ENCODE assay signal across 32 cellular contexts in genomic region chr15:68424754-68425390, GRCh38. TPM values are rescaled to one million over a fixed set of nuclear protein-coding genes. Genes with fewer than 3 reads are reported as not detected.
A peak's percentile ranks its signal among the peaks of the same experiment; 100 is the strongest.
DNase-seq lines count a peak whose midpoint lies in the region; FAIRE-seq and TF ChIP-seq lines count a peak whose summit lies in the region.
"Had no signal": no experiment of that assay in that cellular context is flagged by ENCODE, and none has a peak within 500 bp of the region (broad histone marks: within the 10 kb centered on the region; RNA-seq: fewer than 3 reads in every experiment).

No MANE protein-coding gene starts in this region.

- CTCF ChIA-PET in MCF 10A (lab: Yijun Ruan, JAX), result no interaction called here

- H3K27me3 Mint-ChIP-seq in astrocyte (ENCODE audit: low read depth, unreplicated experiment) (no peaks in the 10 kb centered on the region), mesothelial cell of epicardium (ENCODE audit: low read depth) (peaks cover 31% of the 10 kb centered on the region), MCF 10A (ENCODE audit: insufficient read depth, unreplicated experiment) (peaks cover 3% of the 10 kb centered on the region)

- H3F3A ChIP-seq in smooth muscle cell (ENCODE audit: low read depth), result peaks cover 21% of the 10 kb centered on the region

- H2AFZ ChIP-seq in astrocyte (ENCODE audit: low read depth, low read length) (no peak overlapping the region), smooth muscle cell (ENCODE audit: low read depth) (no peak overlapping the region)

- H3K4me3 ChIP-seq in astrocyte (ENCODE audit: insufficient read depth, low read depth, low read length), result no peak overlapping the region
- no peak overlapping the region for H3K4me3 ChIP-seq in kidney (ENCODE audit: low read length in 2 of 2)
- H3K4me3 ChIP-seq in smooth muscle cell, result no peak overlapping the region
- H3K4me3 ChIP-seq: lung, Peyer's patch, right atrium auricular region, SJCRH30, spleen, testis had no signal

- H3K9me3 ChIP-seq in astrocyte (ENCODE audit: insufficient read depth, low read depth, low read length) (no peaks in the 10 kb centered on the region), kidney (ENCODE audit: control insufficient read depth in 1 of 2, low read length in 2 of 2) (no peaks in the 10 kb centered on the region), smooth muscle cell (replicated peaks; ENCODE audit: low read depth) (no peaks in the 10 kb centered on the region)
- H3K9me3 ChIP-seq: Peyer's patch, right atrium auricular region, SJCRH30, spleen, testis had no signal

- 37% methylated on average over 7 of the region's 7 CpGs for WGBS in smooth muscle cell (ENCODE audit: low lambda C conversion rate)

- H4K20me1 ChIP-seq in astrocyte (ENCODE audit: insufficient read depth, low read length) (peaks cover 96% of the 10 kb centered on the region), smooth muscle cell (ENCODE audit: low read depth) (peaks cover 23% of the 10 kb centered on the region)

- TF ChIP-seq CTCF in astrocyte (IDR thresholded peaks at IDR 0.05; ENCODE audit: insufficient read depth, low read depth, low read length), result no peak
- no peak for TF ChIP-seq CTCF in kidney (IDR thresholded peaks at IDR 0.05; ENCODE audit: borderline replicate concordance, extremely low read depth, insufficient read depth)
- no peak for TF ChIP-seq CTCF in smooth muscle cell (IDR thresholded peaks at IDR 0.05; ENCODE audit: borderline replicate concordance, insufficient read depth, poor library complexity, severe bottlenecking)
- no peak for TF ChIP-seq CTCF in mesothelial cell of epicardium (IDR thresholded peaks at IDR 0.05; ENCODE audit: unreplicated experiment)
- TF ChIP-seq CTCF in MCF 10A (IDR thresholded peaks at IDR 0.05; ENCODE audit: unreplicated experiment), result no peak

- no peak overlapping the region for H3K4me2 ChIP-seq in astrocyte (ENCODE audit: low read length)
- H3K4me2 ChIP-seq in smooth muscle cell, result peak overlapping the region; percentile 47

- peak overlapping the region; percentile 34 for H3K4me3 Mint-ChIP-seq in astrocyte (ENCODE audit: unreplicated experiment)
- no peak overlapping the region for H3K4me3 Mint-ChIP-seq in mesothelial cell of epicardium
- H3K4me3 Mint-ChIP-seq in MCF 10A (ENCODE audit: unreplicated experiment), result no peak overlapping the region
- H3K4me3 Mint-ChIP-seq: activated CD4-positive, alpha-beta T cell treated with anti-CD3 and anti-CD28 coated beads for 36 hours; activated CD8-positive, alpha-beta T cell treated with anti-CD3 and anti-CD28 coated beads for 36 hours; activated naive CD8-positive, alpha-beta T cell; nephron; stimulated activated naive CD8-positive, alpha-beta T cell treated with anti-CD3 and anti-CD28 coated beads, Interleukin-15, Interleukin-2, amounts not matched to agents 100 ng/mL and 50 ng/mL, for 24 hours had no signal

- no peak overlapping the region for H3K9ac ChIP-seq in astrocyte (ENCODE audit: low read length)
- H3K9ac ChIP-seq in kidney (ENCODE audit: low read length in 2 of 2), result no peak overlapping the region
- H3K9ac ChIP-seq in smooth muscle cell (ENCODE audit: low read depth), result peak overlapping the region; percentile 87

- intact Hi-C loops in kidney (cut with DNase I), result no loop called here
- intact Hi-C loops in MCF 10A (cut with micrococcal nuclease), result no loop called here

- no peaks in the 10 kb centered on the region for H3K36me3 ChIP-seq in astrocyte (ENCODE audit: insufficient read depth, low read length)
- H3K36me3 ChIP-seq in kidney (ENCODE audit: control insufficient read depth in 1 of 2, insufficient read depth in 2 of 2, low read length in 2 of 2), result no peaks in the 10 kb centered on the region
- no peaks in the 10 kb centered on the region for H3K36me3 ChIP-seq in smooth muscle cell (ENCODE audit: low read depth)
- H3K36me3 ChIP-seq: Peyer's patch, right atrium auricular region, SJCRH30, spleen had no signal

- H3K4me1 ChIP-seq in astrocyte (ENCODE audit: insufficient read depth, low read length) (peaks cover 61% of the 10 kb centered on the region), kidney (ENCODE audit: control insufficient read depth in 1 of 2, insufficient read depth in 1 of 2, low read depth in 1 of 2, low read length in 2 of 2) (no peaks in the 10 kb centered on the region), smooth muscle cell (ENCODE audit: low read depth) (peaks cover 18% of the 10 kb centered on the region)
- H3K4me1 ChIP-seq: SJCRH30 had no signal

- DNase-seq in EL (peak; percentile 39), astrocyte (ENCODE audit: low read depth) (peak; percentile 43), kidney (peak; percentile 14), smooth muscle cell (lab: John Stamatoyannopoulos, UW; ENCODE audit: unreplicated experiment) (no peak), mesothelial cell of epicardium (ENCODE audit: low spot score in 2 of 2, unreplicated experiment in 2 of 2) (no peak), NOMO-1 treated with dmso at 0.1 percent for 144 hours (lab: John Stamatoyannopoulos, UW; ENCODE audit: unreplicated experiment) (no peak), MCF 10A (ENCODE audit: unreplicated experiment) (no peak), H4 (ENCODE audit: low spot score) (no peak)
- DNase-seq: activated CD4-positive, alpha-beta T cell treated with anti-CD3 and anti-CD28 coated beads for 36 hours; activated CD8-positive, alpha-beta T cell treated with anti-CD3 and anti-CD28 coated beads for 36 hours; aorta; dermis blood vessel endothelial cell; DMS53; GDM1; HCEC 1CT; hippocampal formation; left cardiac atrium; NCI-H1436; NCI-H345; NCI-H69; SJCRH30; spleen; stimulated activated CD4-positive, alpha-beta T cell treated with anti-CD3 and anti-CD28 coated beads, Interleukin-2, amount 100 ng/mL, for 24 hours; SW 1271; testis had no signal

- FAIRE-seq in astrocyte (lab: Jason Lieb, UNC) (no peak), kidney (lab: Jason Lieb, UNC) (no peak)
- FAIRE-seq: urothelium cell line had no signal

- H3K79me2 ChIP-seq in astrocyte (ENCODE audit: insufficient read depth, low read length), result peaks cover 94% of the 10 kb centered on the region
- peaks cover 53% of the 10 kb centered on the region for H3K79me2 ChIP-seq in smooth muscle cell (ENCODE audit: low read depth)

- H3K27me3 ChIP-seq in astrocyte (ENCODE audit: insufficient read depth, low read length) (no peaks in the 10 kb centered on the region), smooth muscle cell (ENCODE audit: low read depth) (no peaks in the 10 kb centered on the region)
- H3K27me3 ChIP-seq: Peyer's patch, right atrium auricular region, SJCRH30, testis had no signal

- H3K4me1 Mint-ChIP-seq in astrocyte (ENCODE audit: low read depth, unreplicated experiment) (peaks cover 91% of the 10 kb centered on the region), mesothelial cell of epicardium (peaks cover 11% of the 10 kb centered on the region), MCF 10A (ENCODE audit: insufficient read depth, unreplicated experiment) (no peaks in the 10 kb centered on the region)
- H3K4me1 Mint-ChIP-seq: activated CD4-positive, alpha-beta T cell treated with anti-CD3 and anti-CD28 coated beads for 36 hours had no signal

- no peak overlapping the region for H3K27ac ChIP-seq in astrocyte (ENCODE audit: low read depth, low read length)
- no peak overlapping the region for H3K27ac ChIP-seq in kidney (ENCODE audit: low read depth in 2 of 2, low read length in 2 of 2)
- peak overlapping the region; percentile 98 for H3K27ac ChIP-seq in smooth muscle cell (ENCODE audit: low read depth)
- H3K27ac ChIP-seq: Peyer's patch, SJCRH30, spleen, testis had no signal

- no TSS peak for BruUV-seq in MCF 10A (replicated peaks; lab: Mats Ljungman, UMichigan)

- H3K27ac Mint-ChIP-seq in astrocyte (ENCODE audit: unreplicated experiment), result peak overlapping the region; percentile 92
- H3K27ac Mint-ChIP-seq in mesothelial cell of epicardium, result no peak overlapping the region
- H3K27ac Mint-ChIP-seq in MCF 10A (ENCODE audit: low read depth, unreplicated experiment), result no peak overlapping the region
- H3K27ac Mint-ChIP-seq: activated CD4-positive, alpha-beta T cell treated with anti-CD3 and anti-CD28 coated beads for 36 hours; activated CD8-positive, alpha-beta T cell treated with anti-CD3 and anti-CD28 coated beads for 36 hours; activated naive CD8-positive, alpha-beta T cell; nephron; stimulated activated naive CD8-positive, alpha-beta T cell treated with anti-CD3 and anti-CD28 coated beads, Interleukin-15, Interleukin-2, amounts not matched to agents 100 ng/mL and 50 ng/mL, for 24 hours had no signal

- H3K9me3 Mint-ChIP-seq in astrocyte (ENCODE audit: unreplicated experiment) (peaks cover 2% of the 10 kb centered on the region), mesothelial cell of epicardium (no peaks in the 10 kb centered on the region), MCF 10A (ENCODE audit: unreplicated experiment) (no peaks in the 10 kb centered on the region)
- H3K9me3 Mint-ChIP-seq: activated CD8-positive, alpha-beta T cell treated with anti-CD3 and anti-CD28 coated beads for 36 hours; nephron; stimulated activated naive CD8-positive, alpha-beta T cell treated with anti-CD3 and anti-CD28 coated beads, Interleukin-15, Interleukin-2, amounts not matched to agents 100 ng/mL and 50 ng/mL, for 24 hours had no signal

- H3K36me3 Mint-ChIP-seq in astrocyte (ENCODE audit: low read depth, unreplicated experiment) (peaks cover 48% of the 10 kb centered on the region), mesothelial cell of epicardium (no peaks in the 10 kb centered on the region), MCF 10A (ENCODE audit: insufficient read depth, unreplicated experiment) (no peaks in the 10 kb centered on the region)
- H3K36me3 Mint-ChIP-seq: activated naive CD8-positive, alpha-beta T cell had no signal

- POLR2A ChIA-PET in MCF 10A (lab: Yijun Ruan, JAX), result no interaction called here

RNA-seq across cellular contexts. Expression of gene ITGA11, which starts 7.1 kb away (rescaled TPM):
- total RNA-seq in astrocyte, result 193 and 369 TPM in 2 replicates
- 11.1 TPM for total RNA-seq in kidney
- 3.4 TPM for polyA plus RNA-seq in kidney (ENCODE audit: insufficient read depth, low read depth, low replicate concordance)
- 85.9 and 87.8 TPM in 2 replicates for total RNA-seq in smooth muscle cell
- polyA plus RNA-seq in smooth muscle cell, result 89.4 and 133 TPM in 2 replicates
- 2.3 to 3.5 TPM (median 2.7 TPM) in 3 replicates for total RNA-seq in mesothelial cell of epicardium
- total RNA-seq in MCF 10A (2022), result 0.19 TPM in 1 of 2 replicates, not detected in the other
- 0.41 and 0.66 TPM in 2 replicates for total RNA-seq in H4 (2014; rRNA removed; shearing (Covaris generic))
- total RNA-seq: SJCRH30 had no signal

Comparison
In these comparisons a context has a peak if more than half of its experiments do, and no peak if none do; other contexts are left out.
1. DNase-seq: peak in EL (single experiment), astrocyte (single experiment) and kidney (single experiment); none in smooth muscle cell (single experiment), mesothelial cell of epicardium (0 of 2), NOMO-1 treated with dmso at 0.1 percent for 144 hours (single experiment), MCF 10A (single experiment) and H4 (single experiment).